ENCODE assay signal across 22 cellular contexts in genomic region chr10:19745672-19746071, GRCh38.
"Had no signal": no experiment of that assay in that cellular context is flagged by ENCODE, and none has a peak within 500 bp of the region (broad histone marks: within the 10 kb centered on the region; RNA-seq: fewer than 3 reads in every experiment).

No MANE protein-coding gene starts in this region.

- H3K27ac Mint-ChIP-seq: activated B cell treated with CpG ODN at 0.5 μM for 24 hours; activated CD4-positive, alpha-beta memory T cell treated with anti-CD3 and anti-CD28 coated beads for 36 hours; activated naive CD4-positive, alpha-beta T cell treated with anti-CD3 and anti-CD28 coated beads, Interleukin-2, amount 50 U/mL, for 72 hours; activated T-helper 1 cell treated with anti-CD3 and anti-CD28 coated beads, Interleukin-12 subunit alpha, Interleukin-12 subunit beta, Interleukin-2, Interleukin-4 antibody, amounts not matched to agents 30 ng/mL and 10 ng/mL and 1 ng/mL, durations not matched to agents 14 hours and 24 hours and 36 hours; naive thymus-derived CD8-positive, alpha-beta T cell; T-cell had no signal

- H3K4me1 Mint-ChIP-seq: activated B cell treated with CpG ODN at 0.5 μM for 24 hours; central memory CD8-positive, alpha-beta T cell; naive thymus-derived CD8-positive, alpha-beta T cell; T-cell had no signal

- DNase-seq: activated B cell treated with CpG ODN at 0.5 μM for 24 hours; activated CD4-positive, alpha-beta memory T cell treated with anti-CD3 and anti-CD28 coated beads for 36 hours; activated CD4-positive, alpha-beta T cell treated with anti-CD3 and anti-CD28 coated beads for 4 hours; activated gamma-delta T cell treated with Interleukin-2 at 50 U/mL for 16 hours; activated T-cell treated with anti-CD3 and anti-CD28 coated beads for 4 hours; adrenal gland; left cardiac atrium; mesenchymal stem cell; mucosa of descending colon; naive thymus-derived CD8-positive, alpha-beta T cell; sigmoid colon; stimulated activated CD4-positive, alpha-beta T cell treated with anti-CD3 and anti-CD28 coated beads, Interleukin-12 subunit alpha, Interleukin-12 subunit beta, amount 100 ng/mL, for 4 hours; stimulated activated CD4-positive, alpha-beta T cell treated with anti-CD3 and anti-CD28 coated beads, Interleukin-1b, Interleukin-23, amount 100 ng/mL, for 48 hours; stimulated activated CD8-positive, alpha-beta memory T cell treated with anti-CD3 and anti-CD28 coated beads, Interleukin-4, amount 100 ng/mL, for 48 hours; stimulated activated naive CD4-positive, alpha-beta T cell; T-cell; T-helper 9 cell; upper lobe of right lung had no signal

- ATAC-seq: activated naive CD4-positive, alpha-beta T cell treated with anti-CD3 and anti-CD28 coated beads, Interleukin-2, amount 50 U/mL, for 72 hours; left cardiac atrium; mucosa of descending colon; naive thymus-derived CD8-positive, alpha-beta T cell; T-cell; upper lobe of right lung had no signal

- H3K9me3 Mint-ChIP-seq: activated T-helper 1 cell treated with anti-CD3 and anti-CD28 coated beads, Interleukin-12 subunit alpha, Interleukin-12 subunit beta, Interleukin-2, Interleukin-4 antibody, amounts not matched to agents 30 ng/mL and 10 ng/mL and 1 ng/mL, durations not matched to agents 14 hours and 24 hours and 36 hours had no signal

- H3K27me3 Mint-ChIP-seq: activated B cell treated with CpG ODN at 0.5 μM for 24 hours; activated CD4-positive, alpha-beta memory T cell treated with anti-CD3 and anti-CD28 coated beads for 36 hours; central memory CD8-positive, alpha-beta T cell; naive thymus-derived CD8-positive, alpha-beta T cell; T-cell had no signal

- H3K4me3 Mint-ChIP-seq: activated B cell treated with CpG ODN at 0.5 μM for 24 hours; activated CD4-positive, alpha-beta memory T cell treated with anti-CD3 and anti-CD28 coated beads for 36 hours; activated T-helper 1 cell treated with anti-CD3 and anti-CD28 coated beads, Interleukin-12 subunit alpha, Interleukin-12 subunit beta, Interleukin-2, Interleukin-4 antibody, amounts not matched to agents 30 ng/mL and 10 ng/mL and 1 ng/mL, durations not matched to agents 14 hours and 24 hours and 36 hours; central memory CD8-positive, alpha-beta T cell; naive thymus-derived CD8-positive, alpha-beta T cell; T-cell had no signal

- H3K36me3 Mint-ChIP-seq: activated CD4-positive, alpha-beta memory T cell treated with anti-CD3 and anti-CD28 coated beads for 36 hours; activated naive CD4-positive, alpha-beta T cell treated with anti-CD3 and anti-CD28 coated beads, Interleukin-2, amount 50 U/mL, for 72 hours; naive thymus-derived CD8-positive, alpha-beta T cell; T-cell had no signal

- H3K4me3 ChIP-seq: adrenal gland, coronary artery, mucosa of descending colon, sigmoid colon, upper lobe of right lung had no signal
